ENCODE assay signal across 16 cellular contexts in genomic region chr9:31259824-31260223, GRCh38.
DNase-seq lines count a peak whose midpoint lies in the region; ATAC-seq and TF ChIP-seq lines count a peak whose summit lies in the region.
"Had no signal": no experiment of that assay in that cellular context is flagged by ENCODE, and none has a peak within 500 bp of the region (broad histone marks: within the 10 kb centered on the region; RNA-seq: fewer than 3 reads in every experiment).

No MANE protein-coding gene starts in this region.

- POLR2A ChIA-PET in CD4-positive, alpha-beta T cell (lab: Charles Lee): no interaction called here

- no peaks in the 10 kb centered on the region for H3K36me3 Mint-ChIP-seq in CD4-positive, alpha-beta T cell (ENCODE audit: low read depth)
- no peaks in the 10 kb centered on the region for H3K36me3 Mint-ChIP-seq in activated naive CD8-positive, alpha-beta T cell treated with anti-CD3 and anti-CD28 coated beads for 36 hours

- H3K27ac ChIP-seq in 22Rv1: peak overlapping the region; percentile 73
- H3K27ac ChIP-seq in CD4-positive, alpha-beta T cell (ENCODE audit: low read depth, low read length): no peak overlapping the region
- H3K27ac ChIP-seq in ovary: no peak overlapping the region
- H3K27ac ChIP-seq: C4-2B, hepatocyte, right lobe of liver, upper lobe of right lung had no signal

- TF ChIP-seq CTCF in 22Rv1 (IDR thresholded peaks at IDR 0.05) (no peak), ovary (IDR thresholded peaks at IDR 0.05) (no peak)
- TF ChIP-seq CTCF in CD4-positive, alpha-beta T cell (IDR thresholded peaks at IDR 0.05): no peak

- H3K4me1 Mint-ChIP-seq in CD4-positive, alpha-beta T cell (ENCODE audit: low read depth): peaks cover 17% of the 10 kb centered on the region
- peaks cover 15% of the 10 kb centered on the region for H3K4me1 Mint-ChIP-seq in activated naive CD8-positive, alpha-beta T cell treated with anti-CD3 and anti-CD28 coated beads for 36 hours
- H3K4me1 Mint-ChIP-seq: neural crest cell had no signal

- CTCF ChIA-PET in CD4-positive, alpha-beta T cell (lab: Charles Lee): no interaction called here

- H3K9me3 ChIP-seq in CD4-positive, alpha-beta T cell (ENCODE audit: control insufficient read depth, low read length): no peaks in the 10 kb centered on the region
- H3K9me3 ChIP-seq in ovary: no peaks in the 10 kb centered on the region
- H3K9me3 ChIP-seq: right lobe of liver, upper lobe of right lung had no signal

- H3K27ac Mint-ChIP-seq in CD4-positive, alpha-beta T cell: peak overlapping the region; percentile 78
- H3K27ac Mint-ChIP-seq in activated naive CD8-positive, alpha-beta T cell treated with anti-CD3 and anti-CD28 coated beads for 36 hours: peak overlapping the region; percentile 14

- ATAC-seq in CD4-positive, alpha-beta T cell (ENCODE audit: poor library complexity): peak; percentile 94
- ATAC-seq in GM19395 (IDR thresholded peaks at IDR 0.05; ENCODE audit: unreplicated experiment): no peak
- ATAC-seq: esophagus mucosa, right lobe of liver, upper lobe of right lung had no signal

- no peaks in the 10 kb centered on the region for H3K4me1 ChIP-seq in ovary (ENCODE audit: insufficient read depth)
- H3K4me1 ChIP-seq: right lobe of liver, upper lobe of right lung had no signal

- no peaks in the 10 kb centered on the region for H3K27me3 ChIP-seq in CD4-positive, alpha-beta T cell (ENCODE audit: control insufficient read depth, insufficient read depth, low read length)
- no peaks in the 10 kb centered on the region for H3K27me3 ChIP-seq in ovary
- H3K27me3 ChIP-seq: hepatocyte, right lobe of liver, upper lobe of right lung had no signal

- DNase-seq in CD4-positive, alpha-beta T cell: no peak
- DNase-seq in NCI-H1092 (lab: John Stamatoyannopoulos, UW) (peak; percentile 5), ovary (no peak), NCI-H1436 treated with DMSO at 0.1 percent for 48 hours (lab: John Stamatoyannopoulos, UW) (no peak)
- no peak for DNase-seq in activated naive CD8-positive, alpha-beta T cell treated with anti-CD3 and anti-CD28 coated beads for 36 hours
- DNase-seq: cortex of kidney; NCI-H187 treated with DMSO at 0.1 percent for 48 hours; right lobe of liver; stimulated activated CD4-positive, alpha-beta T cell treated with anti-CD3 and anti-CD28 coated beads, Interleukin-4, amount 100 ng/mL, for 1 hour; upper lobe of right lung had no signal

- no peaks in the 10 kb centered on the region for H3K36me3 ChIP-seq in ovary
- H3K36me3 ChIP-seq: right lobe of liver, upper lobe of right lung had no signal

- H3K9me3 Mint-ChIP-seq in CD4-positive, alpha-beta T cell: no peaks in the 10 kb centered on the region
- H3K9me3 Mint-ChIP-seq in activated naive CD8-positive, alpha-beta T cell treated with anti-CD3 and anti-CD28 coated beads for 36 hours: no peaks in the 10 kb centered on the region
- H3K9me3 Mint-ChIP-seq: neural crest cell had no signal

- WGBS in ovary, 3 donors: 44 to 48% (median 44%) methylated on average over 2 of the region's 2 CpGs

- intact Hi-C loops in CD4-positive, alpha-beta T cell (cut with DNase I, micrococcal nuclease): loop anchor here in 1 of 2 experiments (5.0 kb wide), 1 partner anchor 87 kb away; no protein-coding TSS in a partner anchor
- intact Hi-C loops in ovary (cut with DNase I): no loop called here

- H3K27me3 Mint-ChIP-seq in CD4-positive, alpha-beta T cell: no peaks in the 10 kb centered on the region
- H3K27me3 Mint-ChIP-seq in activated naive CD8-positive, alpha-beta T cell treated with anti-CD3 and anti-CD28 coated beads for 36 hours: no peaks in the 10 kb centered on the region

- no peak for TF ChIP-seq EP300 in ovary (IDR thresholded peaks at IDR 0.05)

- H3K4me3 Mint-ChIP-seq in CD4-positive, alpha-beta T cell: peak overlapping the region; percentile 11
- H3K4me3 Mint-ChIP-seq in activated naive CD8-positive, alpha-beta T cell treated with anti-CD3 and anti-CD28 coated beads for 36 hours: no peak overlapping the region
- H3K4me3 Mint-ChIP-seq: neural crest cell had no signal

- TF ChIP-seq POLR2A in ovary (IDR thresholded peaks at IDR 0.05): no peak

- H3K4me3 ChIP-seq in ovary: no peak overlapping the region
- H3K4me3 ChIP-seq: hepatocyte, right lobe of liver, upper lobe of right lung had no signal
